In genomic region chr22:37509026-37509886, GRCh38 we compare ENCODE assay signal across 16 cellular contexts. TPM values are rescaled to one million over a fixed set of nuclear protein-coding genes. Genes with fewer than 3 reads are reported as not detected.
DNase-seq lines count a peak whose midpoint lies in the region; ATAC-seq, FAIRE-seq and TF ChIP-seq lines count a peak whose summit lies in the region.
"Had no signal": no experiment of that assay in that cellular context is flagged by ENCODE, and none has a peak within 500 bp of the region (broad histone marks: within the 10 kb centered on the region; RNA-seq: fewer than 3 reads in every experiment).

No MANE protein-coding gene starts in this region.

- H3K4me3 ChIP-seq in astrocyte (ENCODE audit: insufficient read depth, low read depth, low read length), result no peak overlapping the region
- H3K4me3 ChIP-seq in heart right ventricle, result no peak overlapping the region
- H3K4me3 ChIP-seq in transverse colon, result no peak overlapping the region
- H3K4me3 ChIP-seq: GM12878 had no signal

- H3K36me3 ChIP-seq in astrocyte (ENCODE audit: insufficient read depth, low read length), result peaks cover 16% of the 10 kb centered on the region
- H3K36me3 ChIP-seq in heart right ventricle, result peaks cover 0 to 40% (median 4%) of the 10 kb centered on the region in 9 donors
- H3K36me3 ChIP-seq in transverse colon, result no peaks in the 10 kb centered on the region

- no peak overlapping the region for H2AFZ ChIP-seq in astrocyte (ENCODE audit: low read depth, low read length)

- H3K4me2 ChIP-seq in astrocyte (ENCODE audit: low read length), result no peak overlapping the region

- peak; percentile 43 to 81 (median 73) for ATAC-seq in heart right ventricle
- no peak for ATAC-seq in GM19035 (IDR thresholded peaks at IDR 0.05; ENCODE audit: unreplicated experiment)
- ATAC-seq: GM12878 had no signal

- in situ Hi-C loops in transverse colon (cut with MboI; ENCODE audit: low pct_ligation_motif_present in 1 of 4, low pct_unique_long_range_greater_than_20kb in 1 of 4, low sequenced_read_pairs in 3 of 4), result no loop called here

- H3K27me3 Mint-ChIP-seq in astrocyte (ENCODE audit: low read depth, unreplicated experiment), result peaks cover 7% of the 10 kb centered on the region
- H3K27me3 Mint-ChIP-seq in nephron (ENCODE audit: low read depth), result peaks cover 4% of the 10 kb centered on the region

- intact Hi-C loops in heart right ventricle (cut with DNase I), result no loop called here
- intact Hi-C loops in transverse colon (cut with DNase I; ENCODE audit: low total_unique reads), result no loop called here

- peaks cover 32% of the 10 kb centered on the region for H3K4me1 Mint-ChIP-seq in astrocyte (ENCODE audit: low read depth, unreplicated experiment)
- H3K4me1 Mint-ChIP-seq in nephron, result peaks cover 36% of the 10 kb centered on the region

- H3K27ac ChIP-seq in astrocyte (ENCODE audit: low read depth, low read length) (no peak overlapping the region), heart right ventricle (peak overlapping the region; percentile 57 to 89 (median 74)), transverse colon (peak overlapping the region; percentile 22 to 77 (median 43))
- H3K27ac ChIP-seq: C4-2B had no signal

- H3K27ac Mint-ChIP-seq in astrocyte (ENCODE audit: unreplicated experiment), result no peak overlapping the region
- H3K27ac Mint-ChIP-seq in nephron, result peak overlapping the region; percentile 80 to 92 (median 91)

- TF ChIP-seq POLR2A in transverse colon (IDR thresholded peaks at IDR 0.05), result no peak

- H3K4me1 ChIP-seq in astrocyte (ENCODE audit: insufficient read depth, low read length) (peaks cover 25% of the 10 kb centered on the region), heart right ventricle (peaks cover 16 to 90% (median 51%) of the 10 kb centered on the region in 9 donors), transverse colon (peaks cover 17 to 51% (median 45%) of the 10 kb centered on the region in 4 donors)

- 60 to 69% methylated on average over 9 of the region's 10 CpGs for WGBS in heart right ventricle, 2 donors
- 61% methylated on average over 10 of the region's 10 CpGs; no CpG with 5 or more reads in 1 of the 2 donors for WGBS in transverse colon (ENCODE audit: low coverage in 1 of 2), 2 donors

- no peak for DNase-seq in astrocyte (ENCODE audit: low read depth)
- DNase-seq in heart right ventricle, result peak in 1 of 2 donors; percentile 41
- DNase-seq in transverse colon, result no peak
- no peak for DNase-seq in activated CD8-positive, alpha-beta memory T cell treated with anti-CD3 and anti-CD28 coated beads for 24 hours
- no peak for DNase-seq in effector CD8-positive, alpha-beta T cell (lab: John Stamatoyannopoulos, UW)
- DNase-seq: activated gamma-delta T cell, glutamatergic neuron, NCI-H187, NCI-H526 treated with DMSO at 0.1 percent for 48 hours, occipital lobe, SHP77 treated with DMSO at 0.1 percent for 48 hours had no signal

- H3K79me2 ChIP-seq in astrocyte (ENCODE audit: insufficient read depth, low read length), result peaks cover 21% of the 10 kb centered on the region

- H3K36me3 Mint-ChIP-seq in astrocyte (ENCODE audit: low read depth, unreplicated experiment) (peaks cover 16% of the 10 kb centered on the region), nephron (ENCODE audit: low read depth) (peaks cover 14% of the 10 kb centered on the region)

- H3K9me3 Mint-ChIP-seq in astrocyte (ENCODE audit: unreplicated experiment) (no peaks in the 10 kb centered on the region), nephron (no peaks in the 10 kb centered on the region)

- TF ChIP-seq EP300 in transverse colon (IDR thresholded peaks at IDR 0.05; ENCODE audit: low read depth), result no peak

- H3K27me3 ChIP-seq in astrocyte (ENCODE audit: insufficient read depth, low read length) (no peaks in the 10 kb centered on the region), heart right ventricle (no peaks in the 10 kb centered on the region), transverse colon (no peaks in the 10 kb centered on the region)

- no peak for FAIRE-seq in astrocyte (lab: Jason Lieb, UNC)
- FAIRE-seq: GM12878, urothelium cell line had no signal

- no peak overlapping the region for H3K4me3 Mint-ChIP-seq in astrocyte (ENCODE audit: unreplicated experiment)
- peak overlapping the region; percentile 27 to 37 (median 36) for H3K4me3 Mint-ChIP-seq in nephron

- peaks cover 34% of the 10 kb centered on the region for H4K20me1 ChIP-seq in astrocyte (ENCODE audit: insufficient read depth, low read length)

- TF ChIP-seq CTCF in astrocyte (IDR thresholded peaks at IDR 0.05; ENCODE audit: insufficient read depth, low read depth, low read length) (no peak), heart right ventricle (IDR thresholded peaks at IDR 0.05) (no peak), nephron (IDR thresholded peaks at IDR 0.05; ENCODE audit: unreplicated experiment in 3 of 3) (no peak), transverse colon (IDR thresholded peaks at IDR 0.05) (no peak)

- H3K9me3 ChIP-seq in astrocyte (ENCODE audit: insufficient read depth, low read depth, low read length) (no peaks in the 10 kb centered on the region), heart right ventricle (no peaks in the 10 kb centered on the region), transverse colon (no peaks in the 10 kb centered on the region)

- peak overlapping the region; percentile 7 for H3K9ac ChIP-seq in astrocyte (ENCODE audit: low read length)

RNA-seq across cellular contexts. Expression of gene CARD10, which starts 10.0 kb away (rescaled TPM):
- 19.7 and 22.6 TPM in 2 replicates for total RNA-seq in astrocyte
- 10 to 100 TPM in 3 of 10 donors, 1 to 10 TPM in 7; 7.4 to 12.9 (median 8.5) TPM for total RNA-seq in heart right ventricle
- 10 to 100 TPM; 14.0 to 14.8 TPM for polyA plus RNA-seq in heart right ventricle
- total RNA-seq in transverse colon, result 100 to 1,000 TPM in 1 of 4 donors, 10 to 100 TPM in 3; 46.3 to 166 (median 60.9) TPM

RNA-seq across cellular contexts. Expression of gene MFNG, which starts 23.1 kb away (rescaled TPM):
- total RNA-seq in astrocyte (0.87 and 1.4 TPM in 2 replicates), heart right ventricle (10 to 100 TPM in 4 of 10 donors, 1 to 10 TPM in 6; 5.1 to 19.4 (median 8.5) TPM), transverse colon (10 to 100 TPM in 3 of 4 donors, 1 to 10 TPM in 1; 2.8 to 26.4 (median 15.7) TPM)
- polyA plus RNA-seq in heart right ventricle, result 10 to 100 TPM in 1 of 2 donors, 1 to 10 TPM in 1; 8.9 to 15.8 TPM

RNA-seq across cellular contexts. Expression of gene CDC42EP1, which starts 51.0 kb away (rescaled TPM):
- 106 and 109 TPM in 2 replicates for total RNA-seq in astrocyte
- 10 to 100 TPM; 10.6 to 48.3 (median 16.2) TPM for total RNA-seq in heart right ventricle
- 10 to 100 TPM; 12.6 to 19.7 TPM for polyA plus RNA-seq in heart right ventricle
- total RNA-seq in transverse colon, result 10 to 100 TPM; 27.3 to 52.9 (median 28.9) TPM
